17 cellular contexts compared by ENCODE assay signal in genomic region chr19:29040291-29040690, GRCh38.
DNase-seq lines count a peak whose midpoint lies in the region; ATAC-seq and TF ChIP-seq lines count a peak whose summit lies in the region.
"Had no signal": no experiment of that assay in that cellular context is flagged by ENCODE, and none has a peak within 500 bp of the region (broad histone marks: within the 10 kb centered on the region; RNA-seq: fewer than 3 reads in every experiment).

No MANE protein-coding gene starts in this region.

- no peaks in the 10 kb centered on the region for H3K36me3 ChIP-seq in ovary
- H3K36me3 ChIP-seq: SJSA1 had no signal

- H3K27me3 Mint-ChIP-seq in stimulated activated naive CD8-positive, alpha-beta T cell treated with anti-CD3 and anti-CD28 coated beads, Interleukin-15, amount 100 ng/mL, for 72 hours = no peaks in the 10 kb centered on the region

- TF ChIP-seq EP300 in ovary (IDR thresholded peaks at IDR 0.05) = no peak

- H3K27ac ChIP-seq in ovary = no peak overlapping the region
- H3K27ac ChIP-seq: SJSA1 had no signal

- no peak overlapping the region for H3K4me3 ChIP-seq in ovary
- H3K4me3 ChIP-seq: SJSA1 had no signal

- H3K4me1 Mint-ChIP-seq in stimulated activated naive CD8-positive, alpha-beta T cell treated with anti-CD3 and anti-CD28 coated beads, Interleukin-15, amount 100 ng/mL, for 72 hours = no peaks in the 10 kb centered on the region
- H3K4me1 Mint-ChIP-seq: CD8-positive, alpha-beta memory T cell had no signal

- 21 to 33% (median 26%) methylated on average over 7 of the region's 7 CpGs for WGBS in ovary, 3 donors

- intact Hi-C loops in cardiac septum (cut with DNase I) = no loop called here
- intact Hi-C loops in Right ventricle myocardium inferior (cut with DNase I) = no loop called here
- intact Hi-C loops in ovary (cut with DNase I) = no loop called here

- no peaks in the 10 kb centered on the region for H3K27me3 ChIP-seq in ovary
- H3K27me3 ChIP-seq: SJSA1 had no signal

- H3K4me1 ChIP-seq in ovary (ENCODE audit: insufficient read depth) = no peaks in the 10 kb centered on the region
- H3K4me1 ChIP-seq: SJSA1 had no signal

- TF ChIP-seq POLR2A in ovary (IDR thresholded peaks at IDR 0.05) = no peak

- no peak for ATAC-seq in Right ventricle myocardium inferior
- no peak for ATAC-seq in stimulated activated naive CD8-positive, alpha-beta T cell treated with anti-CD3 and anti-CD28 coated beads, Interleukin-15, amount 100 ng/mL, for 72 hours
- ATAC-seq: HepG2 had no signal

- H3K9me3 Mint-ChIP-seq in stimulated activated naive CD8-positive, alpha-beta T cell treated with anti-CD3 and anti-CD28 coated beads, Interleukin-15, amount 100 ng/mL, for 72 hours = no peaks in the 10 kb centered on the region

- no peak overlapping the region for H3K4me3 Mint-ChIP-seq in stimulated activated naive CD8-positive, alpha-beta T cell treated with anti-CD3 and anti-CD28 coated beads, Interleukin-15, amount 100 ng/mL, for 72 hours
- H3K4me3 Mint-ChIP-seq: CD8-positive, alpha-beta memory T cell had no signal

- DNase-seq in cardiac septum (ENCODE audit: low spot score) = peak; percentile 26
- no peak for DNase-seq in Right ventricle myocardium inferior (ENCODE audit: missing footprints)
- peak; percentile 11 for DNase-seq in globus pallidus (ENCODE audit: low spot score)
- DNase-seq in ovary = peak in 3 of 5 donors; percentile 21 to 39 (median 22)
- no peak for DNase-seq in activated CD8-positive, alpha-beta memory T cell treated with anti-CD3 and anti-CD28 coated beads, Interleukin-2, amount 50 U/mL, for 48 hours
- no peak for DNase-seq in NOMO-1 treated with dmso at 0.1 percent for 144 hours (lab: John Stamatoyannopoulos, UW; ENCODE audit: unreplicated experiment)
- DNase-seq in stimulated activated naive CD8-positive, alpha-beta T cell treated with anti-CD3 and anti-CD28 coated beads, Interleukin-15, amount 100 ng/mL, for 72 hours = no peak
- DNase-seq: CD8-positive, alpha-beta memory T cell; KG1; MV-4-11; NCI-H1694 treated with DMSO at 0.1 percent for 48 hours; NCI-H2107; NCI-H226; NCI-H524; NCI-H82 had no signal

- no peak for TF ChIP-seq CTCF in ovary (IDR thresholded peaks at IDR 0.05)

- no peaks in the 10 kb centered on the region for H3K9me3 ChIP-seq in ovary
- H3K9me3 ChIP-seq: SJSA1 had no signal

- H3K27ac Mint-ChIP-seq in stimulated activated naive CD8-positive, alpha-beta T cell treated with anti-CD3 and anti-CD28 coated beads, Interleukin-15, amount 100 ng/mL, for 72 hours = no peak overlapping the region
- H3K27ac Mint-ChIP-seq: CD8-positive, alpha-beta memory T cell had no signal

Comparison
In these comparisons a context has a peak if more than half of its experiments do, and no peak if none do; other contexts are left out.
1. DNase-seq: peak in cardiac septum (single experiment), globus pallidus (single experiment) and ovary (3 of 5); none in Right ventricle myocardium inferior (single experiment), activated CD8-positive, alpha-beta memory T cell treated with anti-CD3 and anti-CD28 coated beads, Interleukin-2, amount 50 U/mL, for 48 hours (single experiment), NOMO-1 treated with dmso at 0.1 percent for 144 hours (single experiment) and stimulated activated naive CD8-positive, alpha-beta T cell treated with anti-CD3 and anti-CD28 coated beads, Interleukin-15, amount 100 ng/mL, for 72 hours (0 of 2).